8 cellular contexts compared by ENCODE assay signal in the genomic region with DNA sequence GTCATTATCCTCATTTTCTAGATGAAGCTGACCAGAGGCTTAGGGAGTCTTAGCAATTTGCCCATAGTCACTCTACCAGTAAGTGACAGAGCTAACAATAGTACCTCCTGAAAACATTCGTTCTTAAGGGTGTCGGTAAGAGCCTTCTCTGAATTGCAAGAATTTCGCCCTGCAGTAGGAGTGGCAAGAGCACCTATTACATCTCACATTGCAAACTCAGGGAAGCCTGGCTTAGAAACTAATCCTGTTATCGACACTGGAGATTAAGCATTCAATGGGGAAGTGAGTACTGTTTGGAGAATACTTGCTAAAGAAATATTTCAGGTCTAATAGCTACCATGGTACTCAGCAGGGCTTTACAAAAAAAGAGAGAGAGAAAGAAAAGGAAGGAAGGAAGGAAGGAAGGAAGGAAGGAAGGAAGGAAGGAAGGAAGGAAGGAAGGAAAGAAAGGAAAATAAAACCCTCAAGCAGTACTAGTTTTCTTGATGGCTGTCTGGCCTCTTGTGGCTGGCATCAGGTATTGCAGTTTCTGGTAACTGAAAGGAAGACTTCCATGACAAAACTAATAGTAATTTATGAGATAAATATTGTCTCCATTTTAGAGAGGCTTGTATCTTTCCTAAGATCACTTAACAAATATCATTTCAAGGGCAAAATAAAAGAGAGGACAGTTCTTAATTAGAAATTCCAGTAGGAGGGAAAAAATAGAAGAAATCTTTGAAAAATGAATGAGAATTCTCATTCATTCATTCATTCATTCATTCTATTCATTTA. TPM values are rescaled to one million over a fixed set of nuclear protein-coding genes. Genes with fewer than 3 reads are reported as not detected.
A peak's percentile ranks its signal among the peaks of the same experiment; 100 is the strongest.
DNase-seq lines count a peak whose midpoint lies in the region; ATAC-seq and TF ChIP-seq lines count a peak whose summit lies in the region.

No MANE protein-coding gene starts in this region.

- no peak overlapping the region for H2AFZ ChIP-seq in H9 (ENCODE audit: low read length)

- H3K27ac Mint-ChIP-seq in Calu3 (ENCODE audit: unreplicated experiment) (no peak overlapping the region), H9 (peak overlapping the region in 1 of 3 experiments; percentile 81; a peak in 3 of 7 replicates)

- no peak overlapping the region for H2AK5ac ChIP-seq in H9 (ENCODE audit: insufficient read length, low read length)

- no peaks in the 10 kb centered on the region for H3K4me1 ChIP-seq in H9 (ENCODE audit: insufficient read depth, low read length)
- peaks cover 0 to 3% of the 10 kb centered on the region in 2 donors for H3K4me1 ChIP-seq in lung (ENCODE audit: control insufficient read depth in 2 of 2, insufficient read depth in 2 of 2, low read length in 2 of 2)

- peak; percentile 35 for DNase-seq in Calu3
- no peak for DNase-seq in H9
- DNase-seq in NCI-H82 treated with DMSO at 0.1 percent for 48 hours (lab: John Stamatoyannopoulos, UW; ENCODE audit: unreplicated experiment): peak; percentile 94
- DNase-seq in choroid plexus epithelial cell (ENCODE audit: low read depth): peak; percentile 80
- DNase-seq in lung (ENCODE audit: low spot score): no peak
- DNase-seq in stimulated activated CD4-positive, alpha-beta T cell treated with anti-CD3 and anti-CD28 coated beads, Interleukin-4, amount 100 ng/mL, for 24 hours: no peak

- H2BK5ac ChIP-seq in H9 (ENCODE audit: insufficient read length, low read length): no peak overlapping the region

- no peak overlapping the region for H2BK120ac ChIP-seq in H9 (ENCODE audit: low read depth, low read length, poor library complexity, severe bottlenecking)

- H2BK12ac ChIP-seq in H9 (ENCODE audit: insufficient read length, low read depth, low read length): no peak overlapping the region

- no peak overlapping the region for H3T11ph ChIP-seq in H9 (ENCODE audit: low read length)

- H3K4me3 Mint-ChIP-seq in Calu3 (ENCODE audit: low read depth, unreplicated experiment): no peak overlapping the region
- H3K4me3 Mint-ChIP-seq in H9: no peak overlapping the region; a peak in 1 of 5 replicates

- no peak overlapping the region for H3K18ac ChIP-seq in H9 (ENCODE audit: insufficient read length, low read depth, low read length)

- no TSS peak for BruUV-seq in Calu3 (replicated peaks; lab: Mats Ljungman, UMichigan)

- H3K4me3 ChIP-seq in choroid plexus epithelial cell (ENCODE audit: low read depth, low read length) (no peak overlapping the region), lung (no peak overlapping the region)

- WGBS in H9 (ENCODE audit: extremely low coverage, insufficient read length, low lambda C conversion rate): no CpG with 5 or more reads among the region's 4 CpGs
- WGBS in lung, 2 donors: 46 to 50% methylated on average over 4 of the region's 4 CpGs

- no peak overlapping the region for H3K23ac ChIP-seq in H9 (ENCODE audit: insufficient read length, low read depth, low read length)

- CTCF ChIA-PET in Calu3 (lab: Charles Lee): interaction anchor here (0.6 to 1.5 kb wide), 9 partner anchors 10 to 353 kb away, joined by 3 to 12 read pairs (median 4); a partner anchor contains a TSS

- H2BK15ac ChIP-seq in H9 (ENCODE audit: low read depth, low read length): no peak overlapping the region

- H3K4me1 Mint-ChIP-seq in Calu3 (ENCODE audit: low read depth, unreplicated experiment): peaks cover 35% of the 10 kb centered on the region
- H3K4me1 Mint-ChIP-seq in H9: peaks cover 21 to 32% of the 10 kb centered on the region in 2 experiments

- intact Hi-C loops in Calu3 (cut with micrococcal nuclease; ENCODE audit: unreplicated experiment): loop anchor here (1.0 to 5.0 kb wide), 4 partner anchors 35 to 336 kb away; no protein-coding TSS in a partner anchor

- H3K4ac ChIP-seq in H9 (ENCODE audit: low read depth, low read length): no peak overlapping the region

- no peak overlapping the region for H3K9ac ChIP-seq in H9 (ENCODE audit: extremely low read depth, insufficient read length, low read length)

- H2BK20ac ChIP-seq in H9 (ENCODE audit: low read depth, low read length, poor library complexity, severe bottlenecking): no peak overlapping the region

- no peaks in the 10 kb centered on the region for H3K36me3 ChIP-seq in lung (ENCODE audit: control insufficient read depth in 2 of 2, insufficient read depth in 2 of 2, low read length in 2 of 2)

- no peaks in the 10 kb centered on the region for H3K79me1 ChIP-seq in H9 (ENCODE audit: insufficient read depth, low read depth, low read length, poor library complexity, severe bottlenecking)

- H3K9me3 ChIP-seq in H9 (ENCODE audit: control insufficient read depth, low read depth, low read length) (no peaks in the 10 kb centered on the region), lung (ENCODE audit: control insufficient read depth in 2 of 2, insufficient read depth in 1 of 2, low read length in 1 of 2) (no peaks in the 10 kb centered on the region)

- TF ChIP-seq CTCF in Calu3 (IDR thresholded peaks at IDR 0.05; ENCODE audit: unreplicated experiment) (peak; percentile 75), H9 (conservative IDR thresholded peaks at IDR 0.05) (peak; percentile 85), choroid plexus epithelial cell (conservative IDR thresholded peaks at IDR 0.05; ENCODE audit: low read depth, low read length) (peak; percentile 86), lung (IDR thresholded peaks at IDR 0.05; ENCODE audit: control extremely low read depth, extremely low read depth) (peak; percentile 52)

- H4K20me1 ChIP-seq in H9 (ENCODE audit: control insufficient read depth, insufficient read depth, insufficient read length): no peaks in the 10 kb centered on the region

- H3K27me3 Mint-ChIP-seq in Calu3 (ENCODE audit: unreplicated experiment) (peaks cover 8% of the 10 kb centered on the region), H9 (ENCODE audit: low read depth) (peaks cover 4% of the 10 kb centered on the region)

- no peak overlapping the region for H3K56ac ChIP-seq in H9 (ENCODE audit: insufficient read length, low read depth, low read length)

- peak; percentile 43 for ATAC-seq in lung (ENCODE audit: insufficient read depth, low FRiP score)
- no peak for ATAC-seq in HG02678 (IDR thresholded peaks at IDR 0.05; ENCODE audit: unreplicated experiment)
- ATAC-seq in GM18867 (IDR thresholded peaks at IDR 0.05; ENCODE audit: unreplicated experiment): no peak

- H4K91ac ChIP-seq in H9 (ENCODE audit: insufficient read length, low read depth, low read length): no peak overlapping the region

- H4K8ac ChIP-seq in H9 (replicated peaks; ENCODE audit: insufficient read length, low read depth, low read length): no peak overlapping the region

- H3K36me3 Mint-ChIP-seq in Calu3 (ENCODE audit: insufficient read depth, unreplicated experiment) (no peaks in the 10 kb centered on the region), H9 (ENCODE audit: insufficient read depth in 1 of 3, low read depth in 3 of 3) (no peaks in the 10 kb centered on the region)

- H4K5ac ChIP-seq in H9 (ENCODE audit: insufficient read length, low read depth, low read length): no peak overlapping the region

- H3K27ac ChIP-seq in H9 (ENCODE audit: insufficient read length, low read depth, low read length) (no peak overlapping the region), lung (ENCODE audit: low read depth in 1 of 2, low read length in 1 of 2) (no peak overlapping the region)

- H3K14ac ChIP-seq in H9 (ENCODE audit: insufficient read depth, low read length): no peak overlapping the region

- no peaks in the 10 kb centered on the region for H3K23me2 ChIP-seq in H9 (ENCODE audit: insufficient read length, low read depth, low read length, poor library complexity, severe bottlenecking)

- H3K79me2 ChIP-seq in H9 (ENCODE audit: insufficient read depth, low read length): no peaks in the 10 kb centered on the region

- H3K9me3 Mint-ChIP-seq in Calu3 (ENCODE audit: low read depth, unreplicated experiment) (no peaks in the 10 kb centered on the region), H9 (no peaks in the 10 kb centered on the region; a peak in 1 of 5 replicates)

- no peaks in the 10 kb centered on the region for H3K27me3 ChIP-seq in H9 (ENCODE audit: insufficient read depth, low read length)
- no peaks in the 10 kb centered on the region for H3K27me3 ChIP-seq in lung (ENCODE audit: control insufficient read depth, insufficient read depth)

- H3K4me2 ChIP-seq in H9 (ENCODE audit: insufficient read depth, insufficient read length, low read length): no peak overlapping the region

RNA-seq across cellular contexts. Expression of a gene that starts 10.4 kb away (rescaled TPM):
- 10.5 and 14.1 TPM in 2 replicates for total RNA-seq in Calu3 (2022)
- 11.5 and 11.6 TPM in 2 replicates for total RNA-seq in H9 (2021)
- 1 to 10 TPM; 2.1 to 7.9 TPM for total RNA-seq in lung
- 1 to 10 TPM; 2.2 to 2.5 TPM for polyA plus RNA-seq in lung

RNA-seq across cellular contexts. Expression of a gene that starts 15.3 kb away (rescaled TPM):
- total RNA-seq in Calu3 (2022): not detected in 2 replicates
- total RNA-seq in H9 (2021): not detected in 2 replicates
- not detected for total RNA-seq in lung
- polyA plus RNA-seq in lung: not detected

RNA-seq across cellular contexts. Expression of a gene that starts 20.0 kb away (rescaled TPM):
- total RNA-seq in Calu3 (2022) (not detected in 2 replicates), H9 (2021) (not detected in 2 replicates), lung (1 to 10 TPM in 1 of 2 donors, under 1 TPM in 1; 0.61 to 1.5 TPM)
- 1 to 10 TPM in 1 of 2 donors, under 1 TPM in 1; 0.26 to 1.6 TPM for polyA plus RNA-seq in lung

Comparison
In these comparisons a context has a peak if more than half of its experiments do, and no peak if none do; other contexts are left out.
1. DNase-seq: peak in Calu3 (single experiment), NCI-H82 treated with DMSO at 0.1 percent for 48 hours (single experiment) and choroid plexus epithelial cell (single experiment); none in H9 (single experiment), lung (single experiment) and stimulated activated CD4-positive, alpha-beta T cell treated with anti-CD3 and anti-CD28 coated beads, Interleukin-4, amount 100 ng/mL, for 24 hours (single experiment).
2. Peak in every context shown above with its lines, with median percentiles within 50 percentile points of each other: CTCF ChIP-seq.